In the genomic region with DNA sequence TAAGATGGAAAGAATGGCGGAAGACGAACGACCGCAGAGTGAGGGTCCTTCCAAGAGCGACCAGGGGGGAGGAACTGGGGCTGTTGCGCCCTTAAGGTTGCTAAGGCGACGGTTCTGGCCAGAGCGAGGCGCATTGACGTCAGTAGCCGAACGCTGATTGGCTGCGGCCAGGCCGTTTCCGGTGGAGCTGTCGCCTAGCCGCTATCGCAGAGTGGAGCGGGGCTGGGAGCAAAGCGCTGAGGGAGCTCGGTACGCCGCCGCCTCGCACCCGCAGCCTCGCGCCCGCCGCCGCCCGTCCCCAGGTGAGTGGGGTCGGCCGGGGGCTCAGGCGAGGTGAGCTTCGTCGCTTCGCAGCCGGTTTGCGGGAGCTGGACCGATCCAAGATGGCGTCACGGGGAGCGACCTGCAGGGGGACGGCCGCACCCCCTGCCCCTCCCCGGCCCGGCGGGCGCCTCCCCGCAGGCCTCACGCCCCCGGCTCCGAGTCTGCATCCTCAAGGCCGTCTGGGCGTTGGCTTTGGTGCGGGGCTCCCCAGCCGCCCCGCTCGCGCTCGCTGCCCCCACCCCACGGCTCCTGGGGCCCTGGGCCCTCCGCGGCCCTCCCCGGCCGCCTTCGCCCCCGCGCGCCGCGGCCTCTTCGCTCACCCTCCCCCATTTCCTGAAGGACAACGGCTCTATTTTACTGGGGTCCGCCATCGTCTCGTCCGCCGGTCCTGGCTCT, we compare ENCODE assay signal across 1 cellular context.
A peak's percentile ranks its signal among the peaks of the same experiment; 100 is the strongest.
TF ChIP-seq lines count a peak whose summit lies in the region.

A gene (plus strand): TSS at position 184 of the 720 bp plus-strand sequence. CDS start 2,970 bp downstream, outside the sequence.

TF ChIP-seq in HepG2, 621 proteins besides CTCF, POLR2A, EP300 and RAD21 (continued from another document and continues in another):
- TF ChIP-seq, protein P1, sequence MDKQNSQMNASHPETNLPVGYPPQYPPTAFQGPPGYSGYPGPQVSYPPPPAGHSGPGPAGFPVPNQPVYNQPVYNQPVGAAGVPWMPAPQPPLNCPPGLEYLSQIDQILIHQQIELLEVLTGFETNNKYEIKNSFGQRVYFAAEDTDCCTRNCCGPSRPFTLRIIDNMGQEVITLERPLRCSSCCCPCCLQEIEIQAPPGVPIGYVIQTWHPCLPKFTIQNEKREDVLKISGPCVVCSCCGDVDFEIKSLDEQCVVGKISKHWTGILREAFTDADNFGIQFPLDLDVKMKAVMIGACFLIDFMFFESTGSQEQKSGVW (CRISPR knock-in tag; IDR thresholded peaks at IDR 0.05; ENCODE audit: borderline replicate concordance) = no peak
- TF ChIP-seq SMARCE1 (IDR thresholded peaks at IDR 0.05; ENCODE audit: borderline replicate concordance) (no peak), NRL (CRISPR knock-in tag; IDR thresholded peaks at IDR 0.05; ENCODE audit: borderline replicate concordance) (no peak), MTA3 (CRISPR knock-in tag; IDR thresholded peaks at IDR 0.05) (no peak), HDAC1 (CRISPR knock-in tag; IDR thresholded peaks at IDR 0.05) (peak; percentile 63; the same call in 1 of the 2 replicates), KDM3A (CRISPR knock-in tag; IDR thresholded peaks at IDR 0.05; ENCODE audit: low read depth) (0 out of 2 replicates have a peak, but pooled peaks have one; percentile 13), CBFB (CRISPR knock-in tag; IDR thresholded peaks at IDR 0.05) (no peak), SALL1 (CRISPR knock-in tag; IDR thresholded peaks at IDR 0.05) (peak; percentile 70), ZFY (CRISPR knock-in tag; IDR thresholded peaks at IDR 0.05) (peak; percentile 86), NFYC (CRISPR knock-in tag; IDR thresholded peaks at IDR 0.05) (peak; percentile 89), ZSCAN22 (CRISPR knock-in tag; IDR thresholded peaks at IDR 0.05) (no peak), GPN1 (CRISPR knock-in tag; IDR thresholded peaks at IDR 0.05; ENCODE audit: borderline replicate concordance) (no peak), ZFP37 (CRISPR knock-in tag; IDR thresholded peaks at IDR 0.05; ENCODE audit: borderline replicate concordance) (no peak; the same call in 1 of the 2 replicates), BORCS8-MEF2B (CRISPR knock-in tag; IDR thresholded peaks at IDR 0.05) (no peak), SAP130 (CRISPR knock-in tag; IDR thresholded peaks at IDR 0.05; ENCODE audit: low read depth) (peak; percentile 53; the same call in 1 of the 2 replicates), CCAR2 (optimal IDR thresholded peaks at IDR 0.05; ENCODE audit: low read depth, low read length) (no peak), ZNF549 (CRISPR knock-in tag; IDR thresholded peaks at IDR 0.05) (no peak), ISL2 (CRISPR knock-in tag; IDR thresholded peaks at IDR 0.05) (no peak; the same call in 1 of the 2 replicates), ZNF253 (CRISPR knock-in tag; IDR thresholded peaks at IDR 0.05; ENCODE audit: borderline replicate concordance) (no peak), ZSCAN9 (CRISPR knock-in tag; IDR thresholded peaks at IDR 0.05; ENCODE audit: borderline replicate concordance) (no peak; the same call in 1 of the 2 replicates), ZNF616 (CRISPR knock-in tag; IDR thresholded peaks at IDR 0.05; ENCODE audit: low read depth) (0 out of 2 replicates have a peak, but pooled peaks have one; percentile 37), SUZ12 (IDR thresholded peaks at IDR 0.05; ENCODE audit: low read depth, low read length) (no peak), RORA (CRISPR knock-in tag; IDR thresholded peaks at IDR 0.05) (no peak), SMAD3 (CRISPR knock-in tag; IDR thresholded peaks at IDR 0.05) (no peak), PTBP1 (IDR thresholded peaks at IDR 0.05; ENCODE audit: low read depth, low read length, poor library complexity, severe bottlenecking) (no peak), KMT2A (CRISPR knock-in tag; IDR thresholded peaks at IDR 0.05) (peak; percentile 72; the same call in 1 of the 2 replicates), HOXA3 (CRISPR knock-in tag; IDR thresholded peaks at IDR 0.05) (peak; percentile 98), ZNF496 (CRISPR knock-in tag; IDR thresholded peaks at IDR 0.05; ENCODE audit: insufficient replicate concordance) (no peak), SNAPC2 (CRISPR knock-in tag; IDR thresholded peaks at IDR 0.05) (peak; percentile 92), ETV6 (CRISPR knock-in tag; conservative IDR thresholded peaks at IDR 0.05) (no peak), ZNF33A (CRISPR knock-in tag; IDR thresholded peaks at IDR 0.05; ENCODE audit: borderline replicate concordance) (no peak), PHB2 (IDR thresholded peaks at IDR 0.05; ENCODE audit: partially characterized antibody) (no peak), ZNF274 (CRISPR knock-in tag; IDR thresholded peaks at IDR 0.05) (no peak; the same call in 1 of the 2 replicates), ZNF263 (CRISPR knock-in tag; IDR thresholded peaks at IDR 0.05) (no peak; the same call in 1 of the 2 replicates), STAT5B (CRISPR knock-in tag; IDR thresholded peaks at IDR 0.05) (no peak), ZNF607 (CRISPR knock-in tag; IDR thresholded peaks at IDR 0.05; ENCODE audit: borderline replicate concordance) (no peak), ZNF468 (CRISPR knock-in tag; IDR thresholded peaks at IDR 0.05) (peak; percentile 71; the same call in 1 of the 2 replicates)
- TF ChIP-seq, protein P2, sequence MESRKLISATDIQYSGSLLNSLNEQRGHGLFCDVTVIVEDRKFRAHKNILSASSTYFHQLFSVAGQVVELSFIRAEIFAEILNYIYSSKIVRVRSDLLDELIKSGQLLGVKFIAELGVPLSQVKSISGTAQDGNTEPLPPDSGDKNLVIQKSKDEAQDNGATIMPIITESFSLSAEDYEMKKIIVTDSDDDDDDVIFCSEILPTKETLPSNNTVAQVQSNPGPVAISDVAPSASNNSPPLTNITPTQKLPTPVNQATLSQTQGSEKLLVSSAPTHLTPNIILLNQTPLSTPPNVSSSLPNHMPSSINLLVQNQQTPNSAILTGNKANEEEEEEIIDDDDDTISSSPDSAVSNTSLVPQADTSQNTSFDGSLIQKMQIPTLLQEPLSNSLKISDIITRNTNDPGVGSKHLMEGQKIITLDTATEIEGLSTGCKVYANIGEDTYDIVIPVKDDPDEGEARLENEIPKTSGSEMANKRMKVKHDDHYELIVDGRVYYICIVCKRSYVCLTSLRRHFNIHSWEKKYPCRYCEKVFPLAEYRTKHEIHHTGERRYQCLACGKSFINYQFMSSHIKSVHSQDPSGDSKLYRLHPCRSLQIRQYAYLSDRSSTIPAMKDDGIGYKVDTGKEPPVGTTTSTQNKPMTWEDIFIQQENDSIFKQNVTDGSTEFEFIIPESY (CRISPR knock-in tag; IDR thresholded peaks at IDR 0.05) = no peak; the same call in 1 of the 2 replicates
- TF ChIP-seq, protein P3, sequence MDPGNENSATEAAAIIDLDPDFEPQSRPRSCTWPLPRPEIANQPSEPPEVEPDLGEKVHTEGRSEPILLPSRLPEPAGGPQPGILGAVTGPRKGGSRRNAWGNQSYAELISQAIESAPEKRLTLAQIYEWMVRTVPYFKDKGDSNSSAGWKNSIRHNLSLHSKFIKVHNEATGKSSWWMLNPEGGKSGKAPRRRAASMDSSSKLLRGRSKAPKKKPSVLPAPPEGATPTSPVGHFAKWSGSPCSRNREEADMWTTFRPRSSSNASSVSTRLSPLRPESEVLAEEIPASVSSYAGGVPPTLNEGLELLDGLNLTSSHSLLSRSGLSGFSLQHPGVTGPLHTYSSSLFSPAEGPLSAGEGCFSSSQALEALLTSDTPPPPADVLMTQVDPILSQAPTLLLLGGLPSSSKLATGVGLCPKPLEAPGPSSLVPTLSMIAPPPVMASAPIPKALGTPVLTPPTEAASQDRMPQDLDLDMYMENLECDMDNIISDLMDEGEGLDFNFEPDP (CRISPR knock-in tag; conservative IDR thresholded peaks at IDR 0.05) = no peak
- TF ChIP-seq, protein P4, sequence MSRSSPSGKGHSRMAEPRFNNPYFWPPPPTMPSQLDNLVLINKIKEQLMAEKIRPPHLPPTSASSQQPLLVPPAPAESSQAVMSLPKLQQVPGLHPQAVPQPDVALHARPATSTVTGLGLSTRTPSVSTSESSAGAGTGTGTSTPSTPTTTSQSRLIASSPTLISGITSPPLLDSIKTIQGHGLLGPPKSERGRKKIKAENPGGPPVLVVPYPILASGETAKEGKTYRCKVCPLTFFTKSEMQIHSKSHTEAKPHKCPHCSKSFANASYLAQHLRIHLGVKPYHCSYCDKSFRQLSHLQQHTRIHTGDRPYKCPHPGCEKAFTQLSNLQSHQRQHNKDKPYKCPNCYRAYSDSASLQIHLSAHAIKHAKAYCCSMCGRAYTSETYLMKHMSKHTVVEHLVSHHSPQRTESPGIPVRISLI (CRISPR knock-in tag; IDR thresholded peaks at IDR 0.05; ENCODE audit: borderline replicate concordance) = no peak
- TF ChIP-seq, protein P5, sequence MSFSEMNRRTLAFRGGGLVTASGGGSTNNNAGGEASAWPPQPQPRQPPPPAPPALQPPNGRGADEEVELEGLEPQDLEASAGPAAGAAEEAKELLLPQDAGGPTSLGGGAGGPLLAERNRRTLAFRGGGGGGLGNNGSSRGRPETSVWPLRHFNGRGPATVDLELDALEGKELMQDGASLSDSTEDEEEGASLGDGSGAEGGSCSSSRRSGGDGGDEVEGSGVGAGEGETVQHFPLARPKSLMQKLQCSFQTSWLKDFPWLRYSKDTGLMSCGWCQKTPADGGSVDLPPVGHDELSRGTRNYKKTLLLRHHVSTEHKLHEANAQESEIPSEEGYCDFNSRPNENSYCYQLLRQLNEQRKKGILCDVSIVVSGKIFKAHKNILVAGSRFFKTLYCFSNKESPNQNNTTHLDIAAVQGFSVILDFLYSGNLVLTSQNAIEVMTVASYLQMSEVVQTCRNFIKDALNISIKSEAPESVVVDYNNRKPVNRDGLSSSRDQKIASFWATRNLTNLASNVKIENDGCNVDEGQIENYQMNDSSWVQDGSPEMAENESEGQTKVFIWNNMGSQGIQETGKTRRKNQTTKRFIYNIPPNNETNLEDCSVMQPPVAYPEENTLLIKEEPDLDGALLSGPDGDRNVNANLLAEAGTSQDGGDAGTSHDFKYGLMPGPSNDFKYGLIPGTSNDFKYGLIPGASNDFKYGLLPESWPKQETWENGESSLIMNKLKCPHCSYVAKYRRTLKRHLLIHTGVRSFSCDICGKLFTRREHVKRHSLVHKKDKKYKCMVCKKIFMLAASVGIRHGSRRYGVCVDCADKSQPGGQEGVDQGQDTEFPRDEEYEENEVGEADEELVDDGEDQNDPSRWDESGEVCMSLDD (CRISPR knock-in tag; IDR thresholded peaks at IDR 0.05; ENCODE audit: borderline replicate concordance) = peak; percentile 75; the same call in 1 of the 2 replicates
- TF ChIP-seq, protein P6, sequence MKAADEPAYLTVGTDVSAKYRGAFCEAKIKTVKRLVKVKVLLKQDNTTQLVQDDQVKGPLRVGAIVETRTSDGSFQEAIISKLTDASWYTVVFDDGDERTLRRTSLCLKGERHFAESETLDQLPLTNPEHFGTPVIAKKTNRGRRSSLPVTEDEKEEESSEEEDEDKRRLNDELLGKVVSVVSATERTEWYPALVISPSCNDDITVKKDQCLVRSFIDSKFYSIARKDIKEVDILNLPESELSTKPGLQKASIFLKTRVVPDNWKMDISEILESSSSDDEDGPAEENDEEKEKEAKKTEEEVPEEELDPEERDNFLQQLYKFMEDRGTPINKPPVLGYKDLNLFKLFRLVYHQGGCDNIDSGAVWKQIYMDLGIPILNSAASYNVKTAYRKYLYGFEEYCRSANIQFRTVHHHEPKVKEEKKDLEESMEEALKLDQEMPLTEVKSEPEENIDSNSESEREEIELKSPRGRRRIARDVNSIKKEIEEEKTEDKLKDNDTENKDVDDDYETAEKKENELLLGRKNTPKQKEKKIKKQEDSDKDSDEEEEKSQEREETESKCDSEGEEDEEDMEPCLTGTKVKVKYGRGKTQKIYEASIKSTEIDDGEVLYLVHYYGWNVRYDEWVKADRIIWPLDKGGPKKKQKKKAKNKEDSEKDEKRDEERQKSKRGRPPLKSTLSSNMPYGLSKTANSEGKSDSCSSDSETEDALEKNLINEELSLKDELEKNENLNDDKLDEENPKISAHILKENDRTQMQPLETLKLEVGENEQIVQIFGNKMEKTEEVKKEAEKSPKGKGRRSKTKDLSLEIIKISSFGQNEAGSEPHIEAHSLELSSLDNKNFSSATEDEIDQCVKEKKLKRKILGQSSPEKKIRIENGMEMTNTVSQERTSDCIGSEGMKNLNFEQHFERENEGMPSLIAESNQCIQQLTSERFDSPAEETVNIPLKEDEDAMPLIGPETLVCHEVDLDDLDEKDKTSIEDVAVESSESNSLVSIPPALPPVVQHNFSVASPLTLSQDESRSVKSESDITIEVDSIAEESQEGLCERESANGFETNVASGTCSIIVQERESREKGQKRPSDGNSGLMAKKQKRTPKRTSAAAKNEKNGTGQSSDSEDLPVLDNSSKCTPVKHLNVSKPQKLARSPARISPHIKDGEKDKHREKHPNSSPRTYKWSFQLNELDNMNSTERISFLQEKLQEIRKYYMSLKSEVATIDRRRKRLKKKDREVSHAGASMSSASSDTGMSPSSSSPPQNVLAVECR (CRISPR knock-in tag; IDR thresholded peaks at IDR 0.05; ENCODE audit: borderline replicate concordance) = peak; percentile 80; the same call in 1 of the 2 replicates
- TF ChIP-seq, protein P7, sequence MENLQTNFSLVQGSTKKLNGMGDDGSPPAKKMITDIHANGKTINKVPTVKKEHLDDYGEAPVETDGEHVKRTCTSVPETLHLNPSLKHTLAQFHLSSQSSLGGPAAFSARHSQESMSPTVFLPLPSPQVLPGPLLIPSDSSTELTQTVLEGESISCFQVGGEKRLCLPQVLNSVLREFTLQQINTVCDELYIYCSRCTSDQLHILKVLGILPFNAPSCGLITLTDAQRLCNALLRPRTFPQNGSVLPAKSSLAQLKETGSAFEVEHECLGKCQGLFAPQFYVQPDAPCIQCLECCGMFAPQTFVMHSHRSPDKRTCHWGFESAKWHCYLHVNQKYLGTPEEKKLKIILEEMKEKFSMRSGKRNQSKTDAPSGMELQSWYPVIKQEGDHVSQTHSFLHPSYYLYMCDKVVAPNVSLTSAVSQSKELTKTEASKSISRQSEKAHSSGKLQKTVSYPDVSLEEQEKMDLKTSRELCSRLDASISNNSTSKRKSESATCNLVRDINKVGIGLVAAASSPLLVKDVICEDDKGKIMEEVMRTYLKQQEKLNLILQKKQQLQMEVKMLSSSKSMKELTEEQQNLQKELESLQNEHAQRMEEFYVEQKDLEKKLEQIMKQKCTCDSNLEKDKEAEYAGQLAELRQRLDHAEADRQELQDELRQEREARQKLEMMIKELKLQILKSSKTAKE (CRISPR knock-in tag; IDR thresholded peaks at IDR 0.05; ENCODE audit: borderline replicate concordance) = no peak
- TF ChIP-seq, protein P8, sequence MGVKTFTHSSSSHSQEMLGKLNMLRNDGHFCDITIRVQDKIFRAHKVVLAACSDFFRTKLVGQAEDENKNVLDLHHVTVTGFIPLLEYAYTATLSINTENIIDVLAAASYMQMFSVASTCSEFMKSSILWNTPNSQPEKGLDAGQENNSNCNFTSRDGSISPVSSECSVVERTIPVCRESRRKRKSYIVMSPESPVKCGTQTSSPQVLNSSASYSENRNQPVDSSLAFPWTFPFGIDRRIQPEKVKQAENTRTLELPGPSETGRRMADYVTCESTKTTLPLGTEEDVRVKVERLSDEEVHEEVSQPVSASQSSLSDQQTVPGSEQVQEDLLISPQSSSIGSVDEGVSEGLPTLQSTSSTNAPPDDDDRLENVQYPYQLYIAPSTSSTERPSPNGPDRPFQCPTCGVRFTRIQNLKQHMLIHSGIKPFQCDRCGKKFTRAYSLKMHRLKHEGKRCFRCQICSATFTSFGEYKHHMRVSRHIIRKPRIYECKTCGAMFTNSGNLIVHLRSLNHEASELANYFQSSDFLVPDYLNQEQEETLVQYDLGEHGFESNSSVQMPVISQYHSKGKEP (CRISPR knock-in tag; IDR thresholded peaks at IDR 0.05) = no peak
